In the genomic region with DNA sequence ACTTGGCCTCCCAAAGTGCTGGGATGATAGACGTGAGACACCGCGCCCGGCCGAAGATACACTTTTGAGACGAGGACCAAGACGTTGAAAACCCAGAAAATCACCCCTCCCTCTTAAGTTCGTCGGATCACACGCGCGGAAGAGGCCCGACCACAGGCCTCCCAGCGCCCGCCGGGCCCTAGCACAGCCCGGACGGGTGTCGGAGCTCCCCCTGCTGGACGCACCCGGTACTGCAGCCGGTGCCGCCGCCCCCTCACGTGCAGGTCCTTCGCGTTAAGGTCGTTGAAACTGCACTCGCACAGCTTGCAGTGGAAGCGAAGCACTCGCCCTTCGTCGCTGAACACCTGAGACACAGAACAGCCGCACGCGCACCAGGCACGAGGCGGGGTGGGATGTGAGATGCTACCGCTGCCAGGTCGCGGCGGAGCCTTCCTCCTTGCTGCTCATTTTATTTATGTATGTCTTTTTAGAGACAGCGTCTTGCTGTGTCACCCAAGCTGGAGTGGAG, we compare ENCODE assay signal across 1 cellular context.
TF ChIP-seq lines count a peak whose summit lies in the region.

No MANE protein-coding gene starts in this region.

TF ChIP-seq in GM23338, 12 proteins besides CTCF, POLR2A, EP300 and RAD21 (continued from another document):
- TF ChIP-seq, protein P1, sequence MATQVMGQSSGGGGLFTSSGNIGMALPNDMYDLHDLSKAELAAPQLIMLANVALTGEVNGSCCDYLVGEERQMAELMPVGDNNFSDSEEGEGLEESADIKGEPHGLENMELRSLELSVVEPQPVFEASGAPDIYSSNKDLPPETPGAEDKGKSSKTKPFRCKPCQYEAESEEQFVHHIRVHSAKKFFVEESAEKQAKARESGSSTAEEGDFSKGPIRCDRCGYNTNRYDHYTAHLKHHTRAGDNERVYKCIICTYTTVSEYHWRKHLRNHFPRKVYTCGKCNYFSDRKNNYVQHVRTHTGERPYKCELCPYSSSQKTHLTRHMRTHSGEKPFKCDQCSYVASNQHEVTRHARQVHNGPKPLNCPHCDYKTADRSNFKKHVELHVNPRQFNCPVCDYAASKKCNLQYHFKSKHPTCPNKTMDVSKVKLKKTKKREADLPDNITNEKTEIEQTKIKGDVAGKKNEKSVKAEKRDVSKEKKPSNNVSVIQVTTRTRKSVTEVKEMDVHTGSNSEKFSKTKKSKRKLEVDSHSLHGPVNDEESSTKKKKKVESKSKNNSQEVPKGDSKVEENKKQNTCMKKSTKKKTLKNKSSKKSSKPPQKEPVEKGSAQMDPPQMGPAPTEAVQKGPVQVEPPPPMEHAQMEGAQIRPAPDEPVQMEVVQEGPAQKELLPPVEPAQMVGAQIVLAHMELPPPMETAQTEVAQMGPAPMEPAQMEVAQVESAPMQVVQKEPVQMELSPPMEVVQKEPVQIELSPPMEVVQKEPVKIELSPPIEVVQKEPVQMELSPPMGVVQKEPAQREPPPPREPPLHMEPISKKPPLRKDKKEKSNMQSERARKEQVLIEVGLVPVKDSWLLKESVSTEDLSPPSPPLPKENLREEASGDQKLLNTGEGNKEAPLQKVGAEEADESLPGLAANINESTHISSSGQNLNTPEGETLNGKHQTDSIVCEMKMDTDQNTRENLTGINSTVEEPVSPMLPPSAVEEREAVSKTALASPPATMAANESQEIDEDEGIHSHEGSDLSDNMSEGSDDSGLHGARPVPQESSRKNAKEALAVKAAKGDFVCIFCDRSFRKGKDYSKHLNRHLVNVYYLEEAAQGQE (IDR thresholded peaks at IDR 0.05; ENCODE audit: unreplicated experiment), result no peak
- TF ChIP-seq ZNF114 (CRISPR knock-in tag; IDR thresholded peaks at IDR 0.05) (no peak), CREB1 (CRISPR knock-in tag; IDR thresholded peaks at IDR 0.05; ENCODE audit: low read depth) (no peak), STAT1 (IDR thresholded peaks at IDR 0.05; ENCODE audit: unreplicated experiment) (no peak), NANOG (IDR thresholded peaks at IDR 0.05; ENCODE audit: borderline replicate concordance) (no peak), POLR2AphosphoS5 (IDR thresholded peaks at IDR 0.05; ENCODE audit: low read depth) (no peak), EZH2phosphoT487 (IDR thresholded peaks at IDR 0.05; ENCODE audit: unreplicated experiment) (no peak)
